In the genomic region with DNA sequence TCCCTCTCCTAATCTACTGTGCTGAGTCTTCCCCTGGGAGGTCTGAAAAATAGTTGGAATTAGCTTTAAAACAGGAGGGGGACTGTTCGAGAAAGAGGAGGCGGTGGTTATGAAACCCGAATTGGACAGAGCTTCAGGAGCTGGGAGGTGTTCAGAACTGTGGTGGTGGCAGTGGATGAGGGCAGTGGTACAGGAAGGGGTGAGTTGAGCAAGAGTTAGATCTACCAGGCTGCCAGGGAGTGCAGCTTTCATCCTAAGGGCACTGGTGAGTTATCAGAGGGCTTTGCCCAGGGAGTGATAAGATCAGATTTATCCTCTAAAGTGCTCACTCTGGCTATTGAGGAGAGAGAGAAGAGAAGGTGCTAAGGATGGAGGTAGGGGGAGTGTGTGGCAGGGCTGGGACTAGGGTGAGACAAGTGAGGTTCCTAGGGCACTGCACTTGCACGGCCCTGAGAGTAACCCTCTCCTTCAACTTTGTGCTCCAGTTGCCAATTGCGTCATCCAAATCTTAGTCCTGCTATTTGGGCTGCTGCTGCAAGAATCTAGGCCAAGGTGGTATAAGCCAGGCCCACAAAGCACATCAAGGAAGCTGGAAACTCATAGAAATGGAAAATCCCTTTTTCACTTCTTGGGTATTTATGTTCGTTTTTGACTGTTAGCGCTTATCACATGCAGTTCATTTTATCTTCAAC, we compare ENCODE assay signal across 32 cellular contexts.
"Had no signal": no experiment of that assay in that cellular context is flagged by ENCODE, and none has a peak within 500 bp of the region (broad histone marks: within the 10 kb centered on the region; RNA-seq: fewer than 3 reads in every experiment).

No MANE protein-coding gene starts in this region.

- H3K36me3 ChIP-seq: brain microvascular endothelial cell, esophagus squamous epithelium, gastroesophageal sphincter, heart right ventricle had no signal

- H3K9me3 Mint-ChIP-seq: activated CD4-positive, alpha-beta memory T cell treated with anti-CD3 and anti-CD28 coated beads for 36 hours; activated CD4-positive, alpha-beta T cell treated with anti-CD3 and anti-CD28 coated beads, Interleukin-2, amount 10 ng/mL, durations not matched to agents 24 days and 14 days; activated naive CD4-positive, alpha-beta T cell treated with anti-CD3 and anti-CD28 coated beads, Interleukin-2, amount 10 ng/mL, durations not matched to agents 7 days and 5 days; activated naive CD4-positive, alpha-beta T cell treated with anti-CD3 and anti-CD28 coated beads, Interleukin-2, amount 50 U/mL, for 72 hours; activated naive CD8-positive, alpha-beta T cell treated with anti-CD3 and anti-CD28 coated beads, Interleukin-2, amount 10 ng/mL, durations not matched to agents 7 days and 5 days; activated T-helper 1 cell treated with anti-CD3 and anti-CD28 coated beads, Interleukin-12 subunit alpha, Interleukin-12 subunit beta, Interleukin-2, Interleukin-4 antibody, amounts not matched to agents 30 ng/mL and 10 ng/mL and 1 ng/mL, durations not matched to agents 14 hours and 24 hours and 36 hours had no signal

- H3K27me3 Mint-ChIP-seq: activated CD4-positive, alpha-beta memory T cell treated with anti-CD3 and anti-CD28 coated beads for 36 hours; activated CD4-positive, alpha-beta T cell treated with anti-CD3 and anti-CD28 coated beads for 36 hours; activated CD4-positive, alpha-beta T cell treated with anti-CD3 and anti-CD28 coated beads, Interleukin-2, amount 10 ng/mL, durations not matched to agents 24 days and 14 days; activated naive CD4-positive, alpha-beta T cell treated with anti-CD3 and anti-CD28 coated beads, Interleukin-2, amount 10 ng/mL, durations not matched to agents 7 days and 5 days; activated naive CD8-positive, alpha-beta T cell treated with anti-CD3 and anti-CD28 coated beads, Interleukin-2, amount 10 ng/mL, durations not matched to agents 7 days and 5 days had no signal

- H3K4me3 ChIP-seq: esophagus squamous epithelium, gastroesophageal sphincter, heart right ventricle had no signal

- H3K9me3 ChIP-seq: esophagus squamous epithelium had no signal

- H3K4me1 ChIP-seq: gastroesophageal sphincter, heart right ventricle had no signal

- H3K36me3 Mint-ChIP-seq: activated CD4-positive, alpha-beta memory T cell treated with anti-CD3 and anti-CD28 coated beads for 36 hours; activated CD8-positive, alpha-beta memory T cell treated with anti-CD3 and anti-CD28 coated beads, Interleukin-2, amount 10 ng/mL, durations not matched to agents 7 days and 5 days; activated naive CD4-positive, alpha-beta T cell treated with anti-CD3 and anti-CD28 coated beads, Interleukin-2, amount 10 ng/mL, durations not matched to agents 7 days and 5 days; activated naive CD4-positive, alpha-beta T cell treated with anti-CD3 and anti-CD28 coated beads, Interleukin-2, amount 50 U/mL, for 72 hours; activated naive CD8-positive, alpha-beta T cell treated with anti-CD3 and anti-CD28 coated beads, Interleukin-2, amount 10 ng/mL, durations not matched to agents 7 days and 5 days had no signal

- H3K27ac ChIP-seq: brain microvascular endothelial cell, epithelial cell of prostate, esophagus squamous epithelium, gastroesophageal sphincter, heart right ventricle had no signal

- H3K27me3 ChIP-seq: brain microvascular endothelial cell had no signal

- FAIRE-seq: astrocyte, colon, endometrium, endothelial cell of umbilical vein had no signal

- H3K4me1 Mint-ChIP-seq: activated CD4-positive, alpha-beta T cell treated with anti-CD3 and anti-CD28 coated beads for 36 hours; activated CD4-positive, alpha-beta T cell treated with anti-CD3 and anti-CD28 coated beads, Interleukin-2, amount 10 ng/mL, durations not matched to agents 24 days and 14 days; activated CD8-positive, alpha-beta memory T cell treated with anti-CD3 and anti-CD28 coated beads, Interleukin-2, amount 10 ng/mL, durations not matched to agents 7 days and 5 days; activated naive CD4-positive, alpha-beta T cell treated with anti-CD3 and anti-CD28 coated beads, Interleukin-2, amount 10 ng/mL, durations not matched to agents 7 days and 5 days; activated naive CD8-positive, alpha-beta T cell treated with anti-CD3 and anti-CD28 coated beads, Interleukin-2, amount 10 ng/mL, durations not matched to agents 7 days and 5 days had no signal

- H3K27ac Mint-ChIP-seq: activated CD4-positive, alpha-beta memory T cell treated with anti-CD3 and anti-CD28 coated beads for 36 hours; activated CD4-positive, alpha-beta T cell treated with anti-CD3 and anti-CD28 coated beads for 36 hours; activated CD4-positive, alpha-beta T cell treated with anti-CD3 and anti-CD28 coated beads, Interleukin-2, amount 10 ng/mL, durations not matched to agents 24 days and 14 days; activated CD8-positive, alpha-beta memory T cell treated with anti-CD3 and anti-CD28 coated beads, Interleukin-2, amount 10 ng/mL, durations not matched to agents 7 days and 5 days; activated CD8-positive, alpha-beta T cell treated with anti-CD3 and anti-CD28 coated beads, Interleukin-2, amount 10 ng/mL, durations not matched to agents 7 days and 5 days; activated naive CD4-positive, alpha-beta T cell treated with anti-CD3 and anti-CD28 coated beads, Interleukin-2, amount 10 ng/mL, durations not matched to agents 7 days and 5 days; activated naive CD4-positive, alpha-beta T cell treated with anti-CD3 and anti-CD28 coated beads, Interleukin-2, amount 50 U/mL, for 72 hours; activated naive CD8-positive, alpha-beta T cell treated with anti-CD3 and anti-CD28 coated beads, Interleukin-2, amount 10 ng/mL, durations not matched to agents 7 days and 5 days; activated T-helper 1 cell treated with anti-CD3 and anti-CD28 coated beads, Interleukin-12 subunit alpha, Interleukin-12 subunit beta, Interleukin-2, Interleukin-4 antibody, amounts not matched to agents 30 ng/mL and 10 ng/mL and 1 ng/mL, durations not matched to agents 14 hours and 24 hours and 36 hours had no signal

- H3K4me3 Mint-ChIP-seq: activated CD4-positive, alpha-beta memory T cell treated with anti-CD3 and anti-CD28 coated beads for 36 hours; activated CD4-positive, alpha-beta T cell treated with anti-CD3 and anti-CD28 coated beads for 36 hours; activated CD4-positive, alpha-beta T cell treated with anti-CD3 and anti-CD28 coated beads, Interleukin-2, amount 10 ng/mL, durations not matched to agents 24 days and 14 days; activated CD8-positive, alpha-beta memory T cell treated with anti-CD3 and anti-CD28 coated beads, Interleukin-2, amount 10 ng/mL, durations not matched to agents 7 days and 5 days; activated CD8-positive, alpha-beta T cell treated with anti-CD3 and anti-CD28 coated beads, Interleukin-2, amount 10 ng/mL, durations not matched to agents 7 days and 5 days; activated naive CD4-positive, alpha-beta T cell treated with anti-CD3 and anti-CD28 coated beads, Interleukin-2, amount 10 ng/mL, durations not matched to agents 7 days and 5 days; activated naive CD8-positive, alpha-beta T cell treated with anti-CD3 and anti-CD28 coated beads, Interleukin-2, amount 10 ng/mL, durations not matched to agents 7 days and 5 days; activated T-helper 1 cell treated with anti-CD3 and anti-CD28 coated beads, Interleukin-12 subunit alpha, Interleukin-12 subunit beta, Interleukin-2, Interleukin-4 antibody, amounts not matched to agents 30 ng/mL and 10 ng/mL and 1 ng/mL, durations not matched to agents 14 hours and 24 hours and 36 hours had no signal

- DNase-seq: activated CD4-positive, alpha-beta memory T cell treated with anti-CD3 and anti-CD28 coated beads for 36 hours; activated CD4-positive, alpha-beta T cell treated with anti-CD3 and anti-CD28 coated beads for 36 hours; activated CD4-positive, alpha-beta T cell treated with anti-CD3 and anti-CD28 coated beads, Interleukin-2, amount 10 ng/mL, durations not matched to agents 24 days and 14 days; activated CD4-positive, CD25-positive, alpha-beta regulatory T cell; activated CD4-positive, CD25-positive, alpha-beta regulatory T cell treated with anti-CD3 and anti-CD28 coated beads, Interleukin-2, amount 50 U/mL, for 72 hours; activated CD8-positive, alpha-beta memory T cell treated with anti-CD3 and anti-CD28 coated beads, Interleukin-2, amount 10 ng/mL, durations not matched to agents 7 days and 5 days; activated CD8-positive, alpha-beta memory T cell treated with anti-CD3 and anti-CD28 coated beads, Interleukin-2, amount 50 U/mL, for 4 hours; activated CD8-positive, alpha-beta T cell treated with anti-CD3 and anti-CD28 coated beads, Interleukin-2, amount 10 ng/mL, durations not matched to agents 7 days and 5 days; activated gamma-delta T cell; activated naive CD4-positive, alpha-beta T cell; activated naive CD4-positive, alpha-beta T cell treated with anti-CD3 and anti-CD28 coated beads, Interleukin-2, amount 10 ng/mL, durations not matched to agents 7 days and 5 days; activated naive CD8-positive, alpha-beta T cell treated with anti-CD3 and anti-CD28 coated beads, Interleukin-2, amount 10 ng/mL, durations not matched to agents 7 days and 5 days; activated T-cell treated with anti-CD3 and anti-CD28 coated beads, Interleukin-2, amount 50 U/mL, for 1 hour; activated T-cell treated with anti-CD3 and anti-CD28 coated beads, Interleukin-2, amount 50 U/mL, for 48 hours; amniotic stem cell; anterior cingulate cortex; brain microvascular endothelial cell; caudate nucleus; effector CD8-positive, alpha-beta T cell; esophagus squamous epithelium; foreskin melanocyte; heart right ventricle; T-helper 1 cell; T-helper 2 cell had no signal

- ATAC-seq: activated CD4-positive, alpha-beta T cell treated with anti-CD3 and anti-CD28 coated beads for 36 hours; activated CD8-positive, alpha-beta memory T cell treated with anti-CD3 and anti-CD28 coated beads, Interleukin-2, amount 10 ng/mL, durations not matched to agents 7 days and 5 days; activated CD8-positive, alpha-beta T cell treated with anti-CD3 and anti-CD28 coated beads, Interleukin-2, amount 10 ng/mL, durations not matched to agents 7 days and 5 days; activated naive CD4-positive, alpha-beta T cell treated with anti-CD3 and anti-CD28 coated beads, Interleukin-2, amount 50 U/mL, for 72 hours; gastroesophageal sphincter; heart right ventricle had no signal
